ENCODE assay signal across 13 cellular contexts in genomic region chrX:45142185-45142584, GRCh38. TPM values are rescaled to one million over a fixed set of nuclear protein-coding genes. Genes with fewer than 3 reads are reported as not detected.
"Had no signal": no experiment of that assay in that cellular context is flagged by ENCODE, and none has a peak within 500 bp of the region (broad histone marks: within the 10 kb centered on the region; RNA-seq: fewer than 3 reads in every experiment).

No MANE protein-coding gene starts in this region.

- H3K36me3 ChIP-seq: left ventricle myocardium inferior had no signal

- H3K4me1 ChIP-seq: left ventricle myocardium inferior, testis had no signal

- H3K4me3 ChIP-seq: left ventricle myocardium inferior, testis had no signal

- DNase-seq: activated B cell treated with CpG ODN at 0.5 μM for 24 hours; activated CD4-positive, alpha-beta T cell treated with anti-CD3 and anti-CD28 coated beads, Interleukin-2, amount 10 ng/mL, durations not matched to agents 24 days and 14 days; activated naive CD4-positive, alpha-beta T cell treated with anti-CD3 and anti-CD28 coated beads, Interleukin-2, amount 10 ng/mL, durations not matched to agents 7 days and 5 days; islet precursor cell; left ventricle myocardium inferior; mesenchymal stem cell; stimulated activated CD4-positive, alpha-beta T cell treated with anti-CD3 and anti-CD28 coated beads, Interleukin-2, amount 100 ng/mL, for 48 hours; stimulated activated naive CD4-positive, alpha-beta T cell treated with Interleukin-2 at 50 U/mL for 16 hours; testis had no signal

- H3K27ac ChIP-seq: left ventricle myocardium inferior, testis had no signal

- H3K27me3 ChIP-seq: testis had no signal

- H3K9me3 ChIP-seq: left ventricle myocardium inferior, testis had no signal

RNA-seq across cellular contexts. Expression of gene DIPK2B, which starts 58.5 kb away (rescaled TPM):
- total RNA-seq: activated B cell treated with CpG ODN at 0.5 μM for 24 hours; activated CD4-positive, alpha-beta T cell treated with anti-CD3 and anti-CD28 coated beads, Interleukin-2, amount 10 ng/mL, durations not matched to agents 24 days and 14 days; chondrocyte; osteoblast; T-helper 1 cell treated with Interleukin-12 subunit alpha and Interleukin-12 subunit beta and Interleukin-4 antibody, amounts not matched to agents 30 ng/mL and 1 ng/mL, for 36 hours had no signal
- polyA plus RNA-seq: neural cell had no signal
